ENCODE assay signal across 9 cellular contexts in genomic region chr6:117919775-117920492, GRCh38. TPM values are rescaled to one million over a fixed set of nuclear protein-coding genes. Genes with fewer than 3 reads are reported as not detected.
DNase-seq lines count a peak whose midpoint lies in the region; ATAC-seq and TF ChIP-seq lines count a peak whose summit lies in the region.
"Had no signal": no experiment of that assay in that cellular context is flagged by ENCODE, and none has a peak within 500 bp of the region (broad histone marks: within the 10 kb centered on the region; RNA-seq: fewer than 3 reads in every experiment).

No MANE protein-coding gene starts in this region.

- no peak overlapping the region for H3K27ac Mint-ChIP-seq in WTC11

- H3K36me3 ChIP-seq in HUES64 (ENCODE audit: insufficient read depth, low read length) (no peaks in the 10 kb centered on the region), iPS-20b (ENCODE audit: insufficient read depth, low read depth, low read length) (no peaks in the 10 kb centered on the region), skeletal muscle satellite cell (ENCODE audit: insufficient read depth, low read length) (no peaks in the 10 kb centered on the region)

- H3K9me3 ChIP-seq in HUES64 (ENCODE audit: insufficient read depth, low read depth, low read length) (no peaks in the 10 kb centered on the region), iPS-20b (ENCODE audit: insufficient read depth, low read depth, low read length) (no peaks in the 10 kb centered on the region), skeletal muscle satellite cell (replicated peaks; ENCODE audit: low read length) (no peaks in the 10 kb centered on the region)

- peak; percentile 74 for DNase-seq in WTC11 (ENCODE audit: low spot score)
- no peak for DNase-seq in NAMALWA (ENCODE audit: low spot score)
- DNase-seq in activated gamma-delta T cell treated with Interleukin-2 at 50 U/mL for 16 hours: no peak

- peak overlapping the region; percentile 48 for H3K4me2 ChIP-seq in skeletal muscle satellite cell (ENCODE audit: low read length)

- peaks cover 15% of the 10 kb centered on the region; the same call in 1 of the 2 replicates for H3K4me1 ChIP-seq in HUES64 (ENCODE audit: insufficient read depth, low read length)
- H3K4me1 ChIP-seq in iPS-20b (ENCODE audit: insufficient read depth, low read length): peaks cover 4% of the 10 kb centered on the region; the same call in 1 of the 2 replicates
- peaks cover 6% of the 10 kb centered on the region for H3K4me1 ChIP-seq in skeletal muscle satellite cell (ENCODE audit: control insufficient read depth, insufficient read depth, low read length)

- peak overlapping the region; percentile 58 for H3K4me3 ChIP-seq in HUES64 (ENCODE audit: low read length)
- peak overlapping the region; percentile 65 for H3K4me3 ChIP-seq in iPS-20b (ENCODE audit: low read length)
- H3K4me3 ChIP-seq in skeletal muscle satellite cell (ENCODE audit: low read length): peak overlapping the region; percentile 49

- no peak for TF ChIP-seq CTCF in WTC11 (IDR thresholded peaks at IDR 0.05)

- peaks cover 8% of the 10 kb centered on the region for H3K4me1 Mint-ChIP-seq in WTC11

- no peaks in the 10 kb centered on the region for H3K36me3 Mint-ChIP-seq in WTC11

- no peak overlapping the region for H3K4me3 Mint-ChIP-seq in WTC11

- whole genome bisulfite sequencing in HUES64: 1% methylated on average over 37 of the region's 37 CpGs

- peak overlapping the region; percentile 85 for H3K27ac ChIP-seq in HUES64 (ENCODE audit: low read depth, low read length)
- no peak overlapping the region for H3K27ac ChIP-seq in iPS-20b (ENCODE audit: low read length)

- H3K9ac ChIP-seq in HUES64 (ENCODE audit: low read depth, low read length) (peak overlapping the region; percentile 69), iPS-20b (ENCODE audit: low read depth, low read length) (peak overlapping the region; percentile 71), skeletal muscle satellite cell (ENCODE audit: low read depth, low read length) (no peak overlapping the region)

- CTCF ChIA-PET in WTC11 (lab: Charles Lee): interaction anchor here (1.0 to 2.5 kb wide), 9 partner anchors 11 to 326 kb away, joined by 3 to 13 read pairs (median 4); partner anchors contain the start of gene SLC35F1

- POLR2A ChIA-PET in WTC11 (lab: Charles Lee): interaction anchor here (0.9 to 1.3 kb wide), 2 partner anchors 12 to 18 kb away, joined by 3 to 5 read pairs; no protein-coding TSS in a partner anchor

- H3K27me3 Mint-ChIP-seq in WTC11 (ENCODE audit: low read depth): peaks cover 5% of the 10 kb centered on the region

- H3K9me3 Mint-ChIP-seq in WTC11: no peaks in the 10 kb centered on the region

- ATAC-seq in WTC11 (peak; percentile 97), GM21529 (IDR thresholded peaks at IDR 0.05; ENCODE audit: unreplicated experiment) (no peak), HG02970 (IDR thresholded peaks at IDR 0.05; ENCODE audit: low FRiP score, unreplicated experiment) (no peak)

- H3K27me3 ChIP-seq in HUES64 (ENCODE audit: insufficient read depth, low read length) (peaks cover 55% of the 10 kb centered on the region), iPS-20b (ENCODE audit: insufficient read depth, low read length) (peaks cover 52% of the 10 kb centered on the region), skeletal muscle satellite cell (ENCODE audit: control insufficient read depth, insufficient read depth, low read length) (peaks cover 28% of the 10 kb centered on the region)

TF ChIP-seq in WTC11, 78 proteins besides CTCF, POLR2A, EP300 and RAD21:
- TF ChIP-seq NFE2L1 (CRISPR knock-in tag; IDR thresholded peaks at IDR 0.05) (0 out of 2 replicates have a peak, but pooled peaks have one; percentile 20), FOXP1 (CRISPR knock-in tag; IDR thresholded peaks at IDR 0.05; ENCODE audit: borderline replicate concordance) (peak; percentile 23; the same call in 1 of the 2 replicates), ZBTB43 (CRISPR knock-in tag; IDR thresholded peaks at IDR 0.05) (0 out of 2 replicates have a peak, but pooled peaks have one; percentile 22), OVOL2 (CRISPR knock-in tag; IDR thresholded peaks at IDR 0.05; ENCODE audit: borderline replicate concordance) (no peak), ETV6 (CRISPR knock-in tag; IDR thresholded peaks at IDR 0.05) (peak; percentile 31; the same call in 1 of the 2 replicates), MYBL2 (CRISPR knock-in tag; IDR thresholded peaks at IDR 0.05) (0 out of 2 replicates have a peak, but pooled peaks have one; percentile 11)
- TF ChIP-seq, protein P1, sequence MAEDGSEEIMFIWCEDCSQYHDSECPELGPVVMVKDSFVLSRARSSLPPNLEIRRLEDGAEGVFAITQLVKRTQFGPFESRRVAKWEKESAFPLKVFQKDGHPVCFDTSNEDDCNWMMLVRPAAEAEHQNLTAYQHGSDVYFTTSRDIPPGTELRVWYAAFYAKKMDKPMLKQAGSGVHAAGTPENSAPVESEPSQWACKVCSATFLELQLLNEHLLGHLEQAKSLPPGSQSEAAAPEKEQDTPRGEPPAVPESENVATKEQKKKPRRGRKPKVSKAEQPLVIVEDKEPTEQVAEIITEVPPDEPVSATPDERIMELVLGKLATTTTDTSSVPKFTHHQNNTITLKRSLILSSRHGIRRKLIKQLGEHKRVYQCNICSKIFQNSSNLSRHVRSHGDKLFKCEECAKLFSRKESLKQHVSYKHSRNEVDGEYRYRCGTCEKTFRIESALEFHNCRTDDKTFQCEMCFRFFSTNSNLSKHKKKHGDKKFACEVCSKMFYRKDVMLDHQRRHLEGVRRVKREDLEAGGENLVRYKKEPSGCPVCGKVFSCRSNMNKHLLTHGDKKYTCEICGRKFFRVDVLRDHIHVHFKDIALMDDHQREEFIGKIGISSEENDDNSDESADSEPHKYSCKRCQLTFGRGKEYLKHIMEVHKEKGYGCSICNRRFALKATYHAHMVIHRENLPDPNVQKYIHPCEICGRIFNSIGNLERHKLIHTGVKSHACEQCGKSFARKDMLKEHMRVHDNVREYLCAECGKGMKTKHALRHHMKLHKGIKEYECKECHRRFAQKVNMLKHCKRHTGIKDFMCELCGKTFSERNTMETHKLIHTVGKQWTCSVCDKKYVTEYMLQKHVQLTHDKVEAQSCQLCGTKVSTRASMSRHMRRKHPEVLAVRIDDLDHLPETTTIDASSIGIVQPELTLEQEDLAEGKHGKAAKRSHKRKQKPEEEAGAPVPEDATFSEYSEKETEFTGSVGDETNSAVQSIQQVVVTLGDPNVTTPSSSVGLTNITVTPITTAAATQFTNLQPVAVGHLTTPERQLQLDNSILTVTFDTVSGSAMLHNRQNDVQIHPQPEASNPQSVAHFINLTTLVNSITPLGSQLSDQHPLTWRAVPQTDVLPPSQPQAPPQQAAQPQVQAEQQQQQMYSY (CRISPR knock-in tag; IDR thresholded peaks at IDR 0.05): no peak

RNA-seq across cellular contexts. Expression of gene SLC35F1, which starts 12.9 kb away (rescaled TPM):
- 9.9 TPM for polyA plus RNA-seq in HUES64 (2013, experiment 1 of 2)
- polyA plus RNA-seq in HUES64 (2013, experiment 2 of 2): 14.3 TPM
- 9.2 to 11.0 TPM (median 9.4 TPM) in 3 replicates for total RNA-seq in WTC11 (2021)
- total RNA-seq in skeletal muscle satellite cell (2012; rRNA removed): 0.22 TPM in 1 of 2 replicates, not detected in the other
- total RNA-seq: HT-29 had no signal
